In the genomic region with DNA sequence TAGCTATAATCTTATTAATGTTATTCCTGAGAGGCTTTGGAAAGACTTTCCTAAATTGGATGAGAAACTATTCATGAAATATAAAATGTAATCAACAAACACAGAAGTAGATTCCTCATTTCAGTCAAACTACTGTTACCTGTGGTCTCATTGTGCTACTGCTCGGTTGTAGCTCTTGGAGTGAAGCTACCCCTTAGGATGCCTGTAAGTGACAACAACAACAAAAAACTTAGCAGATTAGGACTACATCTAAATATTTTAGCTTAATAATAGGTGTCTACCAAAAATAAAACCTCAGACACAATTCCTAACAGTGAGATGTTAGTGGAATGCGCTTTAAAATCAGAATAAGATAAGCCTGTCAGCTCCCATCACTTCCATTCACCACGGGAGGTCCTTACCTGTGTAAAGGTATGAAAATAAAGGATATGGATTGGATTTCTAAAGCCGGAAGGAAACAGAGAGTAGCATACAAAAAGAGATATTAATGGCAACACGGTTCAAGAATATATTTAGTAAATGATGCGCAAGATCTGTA, we compare ENCODE assay signal across 32 cellular contexts.
"Had no signal": no experiment of that assay in that cellular context is flagged by ENCODE, and none has a peak within 500 bp of the region (broad histone marks: within the 10 kb centered on the region; RNA-seq: fewer than 3 reads in every experiment).

No MANE protein-coding gene starts in this region.

- H3K9me3 Mint-ChIP-seq: dendritic cell treated with granulocyte-macrophage colony-stimulating factor and Interleukin-4, amounts not matched to agents 40 ng/mL and 50 ng/mL, for 4 days; neural crest cell; stimulated activated effector memory CD8-positive, alpha-beta T cell treated with anti-CD3 and anti-CD28 coated beads, Interleukin-12 subunit alpha, Interleukin-12 subunit beta, amount 100 ng/mL, for 72 hours had no signal

- H3K27me3 ChIP-seq: colonic mucosa, gastrocnemius medialis, heart left ventricle, hepatocyte, neutrophil, stomach, thyroid gland, upper lobe of left lung had no signal

- H3K27me3 Mint-ChIP-seq: natural killer cell treated with Interleukin-12 subunit alpha and Interleukin-12 subunit beta and Interleukin-15 and Interleukin-18, amount 100 ng/mL, for 72 hours had no signal

- H3K36me3 ChIP-seq: colonic mucosa, gastrocnemius medialis, heart left ventricle, lower lobe of right lung, neutrophil, stomach, thyroid gland, upper lobe of left lung had no signal

- H3K4me1 Mint-ChIP-seq: immature natural killer cell; stimulated activated effector memory CD8-positive, alpha-beta T cell treated with anti-CD3 and anti-CD28 coated beads, Interleukin-12 subunit alpha, Interleukin-12 subunit beta, amount 100 ng/mL, for 72 hours had no signal

- H3K36me3 Mint-ChIP-seq: immature natural killer cell; natural killer cell treated with Interleukin-12 subunit alpha and Interleukin-12 subunit beta and Interleukin-15 and Interleukin-18, amount 100 ng/mL, for 72 hours; stimulated activated effector memory CD8-positive, alpha-beta T cell treated with anti-CD3 and anti-CD28 coated beads, Interleukin-12 subunit alpha, Interleukin-12 subunit beta, amount 100 ng/mL, for 72 hours had no signal

- H3K4me3 Mint-ChIP-seq: dendritic cell treated with granulocyte-macrophage colony-stimulating factor and Interleukin-4, amounts not matched to agents 40 ng/mL and 50 ng/mL, for 4 days; endodermal cell; immature natural killer cell; natural killer cell treated with Interleukin-12 subunit alpha and Interleukin-12 subunit beta and Interleukin-15 and Interleukin-18, amount 100 ng/mL, for 72 hours; neural crest cell; stimulated activated effector memory CD8-positive, alpha-beta T cell treated with anti-CD3 and anti-CD28 coated beads, Interleukin-12 subunit alpha, Interleukin-12 subunit beta, amount 100 ng/mL, for 72 hours had no signal

- H3K4me3 ChIP-seq: colonic mucosa, gastrocnemius medialis, heart left ventricle, hepatocyte, lower lobe of right lung, smooth muscle cell, stomach, thyroid gland, upper lobe of left lung had no signal

- H3K27ac Mint-ChIP-seq: dendritic cell treated with granulocyte-macrophage colony-stimulating factor and Interleukin-4, amounts not matched to agents 40 ng/mL and 50 ng/mL, for 4 days; endodermal cell; immature natural killer cell; natural killer cell treated with Interleukin-12 subunit alpha and Interleukin-12 subunit beta and Interleukin-15 and Interleukin-18, amount 100 ng/mL, for 72 hours; progenitor cell of endocrine pancreas; stimulated activated effector memory CD8-positive, alpha-beta T cell treated with anti-CD3 and anti-CD28 coated beads, Interleukin-12 subunit alpha, Interleukin-12 subunit beta, amount 100 ng/mL, for 72 hours had no signal

- DNase-seq: central memory CD4-positive, alpha-beta T cell; colonic mucosa; effector CD8-positive, alpha-beta T cell; endodermal cell; foreskin fibroblast; heart left ventricle; immature natural killer cell; islet precursor cell; kidney glomerular epithelial cell; left colon; left ventricle myocardium superior; lower lobe of right lung; stimulated activated CD4-positive, alpha-beta T cell treated with anti-CD3 and anti-CD28 coated beads, Interleukin-12 subunit alpha, Interleukin-12 subunit beta, amount 100 ng/mL, for 4 hours; stimulated activated CD4-positive, alpha-beta T cell treated with anti-CD3 and anti-CD28 coated beads, Interleukin-2, amount 100 ng/mL, for 24 hours; stimulated activated CD4-positive, alpha-beta T cell treated with anti-CD3 and anti-CD28 coated beads, Interleukin-4, amount 100 ng/mL, for 24 hours; stimulated activated naive CD4-positive, alpha-beta T cell treated with Interleukin-2 at 50 U/mL for 16 hours; stomach; thyroid gland; upper lobe of left lung had no signal

- H2AFZ ChIP-seq: hepatocyte, parathyroid adenoma had no signal

- H3K4me2 ChIP-seq: hepatocyte, smooth muscle cell had no signal

- H3K9me3 ChIP-seq: colonic mucosa, gastrocnemius medialis, heart left ventricle, lower lobe of right lung, neutrophil, stomach, thyroid gland, upper lobe of left lung had no signal

- H3K4me1 ChIP-seq: colonic mucosa, stomach had no signal

- H3K79me2 ChIP-seq: hepatocyte, parathyroid adenoma had no signal

- H3K27ac ChIP-seq: colonic mucosa, epithelial cell of prostate, heart left ventricle, hepatocyte, lower lobe of right lung, neutrophil, parathyroid adenoma, stomach, thyroid gland, upper lobe of left lung had no signal

- H3K9ac ChIP-seq: parathyroid adenoma had no signal

- ATAC-seq: esophagus mucosa; gastrocnemius medialis; heart left ventricle; left colon; left ventricle myocardium superior; lower lobe of right lung; natural killer cell treated with Interleukin-12 subunit alpha and Interleukin-12 subunit beta and Interleukin-15 and Interleukin-18, amount 100 ng/mL, for 72 hours; sciatic nerve; stimulated activated effector memory CD8-positive, alpha-beta T cell treated with anti-CD3 and anti-CD28 coated beads, Interleukin-12 subunit alpha, Interleukin-12 subunit beta, amount 100 ng/mL, for 72 hours had no signal
